Comparison of ENCODE assay signal across 32 cellular contexts in genomic region chr12:59059401-59059935, GRCh38.
"Had no signal": no experiment of that assay in that cellular context is flagged by ENCODE, and none has a peak within 500 bp of the region (broad histone marks: within the 10 kb centered on the region; RNA-seq: fewer than 3 reads in every experiment).

No MANE protein-coding gene starts in this region.

- H3K4me1 Mint-ChIP-seq: immature natural killer cell; memory B cell; stimulated activated effector memory CD8-positive, alpha-beta T cell treated with anti-CD3 and anti-CD28 coated beads, Interleukin-12 subunit alpha, Interleukin-12 subunit beta, amount 100 ng/mL, for 72 hours had no signal

- H3K9me3 Mint-ChIP-seq: activated naive CD4-positive, alpha-beta T cell treated with anti-CD3 and anti-CD28 coated beads for 36 hours; activated naive CD8-positive, alpha-beta T cell treated with anti-CD3 and anti-CD28 coated beads for 36 hours; activated T-helper 1 cell treated with anti-CD3 and anti-CD28 coated beads, Interleukin-12 subunit alpha, Interleukin-12 subunit beta, Interleukin-2, Interleukin-4 antibody, amounts not matched to agents 30 ng/mL and 10 ng/mL and 1 ng/mL, durations not matched to agents 14 hours and 24 hours and 36 hours; memory B cell; stimulated activated naive CD8-positive, alpha-beta T cell treated with anti-CD3 and anti-CD28 coated beads, Interleukin-15, Interleukin-2, amounts not matched to agents 100 ng/mL and 50 ng/mL, for 24 hours; T-helper 1 cell treated with Interleukin-12 subunit alpha and Interleukin-12 subunit beta and Interleukin-4 antibody, amounts not matched to agents 30 μg/mL and 1 μg/mL, for 36 hours had no signal

- H3K36me3 Mint-ChIP-seq: activated naive CD8-positive, alpha-beta T cell treated with anti-CD3 and anti-CD28 coated beads for 36 hours; immature natural killer cell; memory B cell; stimulated activated effector memory CD8-positive, alpha-beta T cell treated with anti-CD3 and anti-CD28 coated beads, Interleukin-12 subunit alpha, Interleukin-12 subunit beta, amount 100 ng/mL, for 72 hours had no signal

- H3K4me3 ChIP-seq: adrenal gland, ascending aorta, esophagus muscularis mucosa, heart left ventricle, skin epidermis, upper lobe of right lung had no signal

- H3K27me3 Mint-ChIP-seq: activated naive CD8-positive, alpha-beta T cell treated with anti-CD3 and anti-CD28 coated beads for 36 hours; memory B cell; stimulated activated naive CD8-positive, alpha-beta T cell treated with anti-CD3 and anti-CD28 coated beads, Interleukin-15, Interleukin-2, amounts not matched to agents 100 ng/mL and 50 ng/mL, for 24 hours had no signal

- H3K4me3 Mint-ChIP-seq: activated naive CD4-positive, alpha-beta T cell treated with anti-CD3 and anti-CD28 coated beads for 36 hours; activated naive CD8-positive, alpha-beta T cell treated with anti-CD3 and anti-CD28 coated beads for 36 hours; activated T-helper 1 cell treated with anti-CD3 and anti-CD28 coated beads, Interleukin-12 subunit alpha, Interleukin-12 subunit beta, Interleukin-2, Interleukin-4 antibody, amounts not matched to agents 30 ng/mL and 10 ng/mL and 1 ng/mL, durations not matched to agents 14 hours and 24 hours and 36 hours; immature natural killer cell; memory B cell; stimulated activated effector memory CD8-positive, alpha-beta T cell treated with anti-CD3 and anti-CD28 coated beads, Interleukin-12 subunit alpha, Interleukin-12 subunit beta, amount 100 ng/mL, for 72 hours; stimulated activated naive CD8-positive, alpha-beta T cell treated with anti-CD3 and anti-CD28 coated beads, Interleukin-15, Interleukin-2, amounts not matched to agents 100 ng/mL and 50 ng/mL, for 24 hours; T-helper 1 cell treated with Interleukin-12 subunit alpha and Interleukin-12 subunit beta and Interleukin-4 antibody, amounts not matched to agents 30 μg/mL and 1 μg/mL, for 36 hours had no signal

- H3K36me3 ChIP-seq: adrenal gland, ascending aorta, brain microvascular endothelial cell, esophagus muscularis mucosa, heart left ventricle, upper lobe of right lung had no signal

- H3K27me3 ChIP-seq: adrenal gland, ascending aorta, brain microvascular endothelial cell, esophagus muscularis mucosa, foreskin keratinocyte, heart left ventricle, upper lobe of right lung had no signal

- H3K4me1 ChIP-seq: adrenal gland, ascending aorta, heart left ventricle, upper lobe of right lung had no signal

- H3K27ac ChIP-seq: adrenal gland, ascending aorta, brain microvascular endothelial cell, esophagus muscularis mucosa, foreskin keratinocyte, heart left ventricle, upper lobe of right lung, VCaP had no signal

- H3K9me3 ChIP-seq: adrenal gland, ascending aorta, esophagus muscularis mucosa, heart left ventricle, upper lobe of right lung had no signal

- H3K27ac Mint-ChIP-seq: activated naive CD4-positive, alpha-beta T cell treated with anti-CD3 and anti-CD28 coated beads for 36 hours; activated naive CD8-positive, alpha-beta T cell treated with anti-CD3 and anti-CD28 coated beads for 36 hours; activated T-helper 1 cell treated with anti-CD3 and anti-CD28 coated beads, Interleukin-12 subunit alpha, Interleukin-12 subunit beta, Interleukin-2, Interleukin-4 antibody, amounts not matched to agents 30 ng/mL and 10 ng/mL and 1 ng/mL, durations not matched to agents 14 hours and 24 hours and 36 hours; immature natural killer cell; memory B cell; stimulated activated effector memory CD8-positive, alpha-beta T cell treated with anti-CD3 and anti-CD28 coated beads, Interleukin-12 subunit alpha, Interleukin-12 subunit beta, amount 100 ng/mL, for 72 hours; stimulated activated naive CD8-positive, alpha-beta T cell treated with anti-CD3 and anti-CD28 coated beads, Interleukin-15, Interleukin-2, amounts not matched to agents 100 ng/mL and 50 ng/mL, for 24 hours; T-helper 1 cell treated with Interleukin-12 subunit alpha and Interleukin-12 subunit beta and Interleukin-4 antibody, amounts not matched to agents 30 μg/mL and 1 μg/mL, for 36 hours had no signal

- DNase-seq: activated CD4-positive, alpha-beta T cell treated with anti-CD3 and anti-CD28 coated beads for 48 hours; activated CD4-positive, alpha-beta T cell treated with anti-CD3 and anti-CD28 coated beads, Interleukin-2, amount 50 U/mL, for 48 hours; activated CD8-positive, alpha-beta memory T cell treated with anti-CD3 and anti-CD28 coated beads for 24 hours; activated effector memory CD4-positive, alpha-beta T cell treated with anti-CD3 and anti-CD28 coated beads, Interleukin-2, amount 50 U/mL, for 16 hours; activated naive CD4-positive, alpha-beta T cell treated with anti-CD3 and anti-CD28 coated beads for 36 hours; activated naive CD8-positive, alpha-beta T cell treated with anti-CD3 and anti-CD28 coated beads for 36 hours; activated T-cell treated with anti-CD3 and anti-CD28 coated beads, Interleukin-2, amount 50 U/mL, for 1 hour; adrenal gland; brain microvascular endothelial cell; caudate nucleus; effector CD4-positive, alpha-beta T cell; foreskin keratinocyte; heart left ventricle; hypothalamus; immature natural killer cell; kidney; right cardiac atrium; stimulated activated CD4-positive, alpha-beta T cell treated with anti-CD3 and anti-CD28 coated beads, Interleukin-12 subunit alpha, Interleukin-12 subunit beta, amount 100 ng/mL, for 4 hours; stimulated activated CD4-positive, alpha-beta T cell treated with anti-CD3 and anti-CD28 coated beads, Interleukin-4, amount 100 ng/mL, for 24 hours; SW 1271; T-helper 9 cell; upper lobe of right lung had no signal

- ATAC-seq: activated CD4-positive, CD25-positive, alpha-beta regulatory T cell treated with anti-CD3 and anti-CD28 coated beads, Interleukin-2, amount 50 U/mL, for 24 hours; foreskin keratinocyte; heart left ventricle; right cardiac atrium; stimulated activated effector memory CD8-positive, alpha-beta T cell treated with anti-CD3 and anti-CD28 coated beads, Interleukin-12 subunit alpha, Interleukin-12 subunit beta, amount 100 ng/mL, for 72 hours; upper lobe of right lung had no signal
